Comparison of ENCODE assay signal across 11 cellular contexts in the genomic region with DNA sequence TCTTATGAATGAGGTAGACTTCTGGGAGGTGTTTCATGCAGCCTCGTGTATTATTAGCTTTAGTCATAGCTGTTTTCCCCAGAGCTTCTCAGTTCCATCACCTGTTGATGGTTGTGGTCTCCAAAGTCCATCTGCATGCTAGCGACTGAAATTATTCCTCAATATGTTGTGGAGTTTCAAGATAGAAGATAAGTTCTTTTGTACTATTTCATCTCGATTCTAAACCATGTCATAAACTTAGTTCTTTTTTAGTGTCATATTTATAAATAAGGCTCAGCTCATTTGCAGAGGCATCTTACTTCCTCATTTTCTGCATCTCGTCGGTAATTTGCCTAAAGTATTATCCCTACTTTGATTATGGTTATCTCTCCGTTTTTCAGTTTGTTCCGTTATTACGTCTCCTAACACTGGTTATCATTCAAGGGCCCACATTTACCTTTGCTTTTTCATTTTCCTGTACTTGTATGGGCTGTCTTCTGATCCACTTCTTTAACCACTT.
A peak's percentile ranks its signal among the peaks of the same experiment; 100 is the strongest.
DNase-seq lines count a peak whose midpoint lies in the region; ATAC-seq and TF ChIP-seq lines count a peak whose summit lies in the region.
"Had no signal": no experiment of that assay in that cellular context is flagged by ENCODE, and none has a peak within 500 bp of the region (broad histone marks: within the 10 kb centered on the region; RNA-seq: fewer than 3 reads in every experiment).

No MANE protein-coding gene starts in this region.

- H3K23ac ChIP-seq in mesenchymal stem cell (ENCODE audit: low read length in 2 of 2), result no peak overlapping the region

- intact Hi-C loops in activated B cell treated with CpG ODN at 0.5 μM for 24 hours (cut with micrococcal nuclease), result loop anchor here (1.0 to 2.0 kb wide), 3 partner anchors 18 to 119 kb away; a partner anchor contains a TSS
- intact Hi-C loops in natural killer cell (cut with micrococcal nuclease), result no loop called here

- CTCF ChIA-PET in activated B cell treated with CpG ODN at 0.5 μM for 24 hours (lab: Charles Lee), result interaction anchor here (1.1 kb wide), 1 partner anchor 12 kb away, joined by 4 read pairs; no protein-coding TSS in a partner anchor

- H2BK15ac ChIP-seq in mesenchymal stem cell (ENCODE audit: low read depth, poor library complexity, severe bottlenecking), result no peak overlapping the region

- no peak overlapping the region for H3K4me3 ChIP-seq in mesenchymal stem cell (ENCODE audit: insufficient read depth in 1 of 2, low read depth in 1 of 2, low read length in 2 of 2)

- H4K8ac ChIP-seq in mesenchymal stem cell (ENCODE audit: low read length), result no peak overlapping the region

- H2AFZ ChIP-seq in mesenchymal stem cell (ENCODE audit: low read depth, low read length), result no peak overlapping the region

- H3K36me3 ChIP-seq in mesenchymal stem cell (ENCODE audit: control insufficient read depth in 1 of 2, insufficient read depth in 2 of 2, low read depth in 1 of 2, low read length in 2 of 2), result peaks cover 5 to 6% of the 10 kb centered on the region in 2 experiments

- H2AK5ac ChIP-seq in mesenchymal stem cell (ENCODE audit: low read length, severe bottlenecking), result no peak overlapping the region

- DNase-seq in activated B cell treated with CpG ODN at 0.5 μM for 24 hours, result no peak
- DNase-seq in mesenchymal stem cell, result no peak
- no peak for DNase-seq in natural killer cell
- DNase-seq in DMS153 treated with DMSO at 0.1 percent for 48 hours (lab: John Stamatoyannopoulos, UW; ENCODE audit: unreplicated experiment), result no peak
- no peak for DNase-seq in activated gamma-delta T cell (lab: John Stamatoyannopoulos, UW)
- DNase-seq: cerebellar nuclear complex had no signal

- H3K79me1 ChIP-seq in mesenchymal stem cell (replicated peaks; ENCODE audit: low read length, poor library complexity, severe bottlenecking), result no peaks in the 10 kb centered on the region

- H3K4me3 Mint-ChIP-seq in activated B cell treated with CpG ODN at 0.5 μM for 24 hours (peak overlapping the region; percentile 25), natural killer cell (no peak overlapping the region)

- H3K9ac ChIP-seq in mesenchymal stem cell (ENCODE audit: low read length), result no peak overlapping the region

- ATAC-seq in GM18858 (IDR thresholded peaks at IDR 0.05; ENCODE audit: unreplicated experiment) (peak; percentile 79), GM21423 (IDR thresholded peaks at IDR 0.05; ENCODE audit: unreplicated experiment) (peak; percentile 63), HG03045 (IDR thresholded peaks at IDR 0.05; ENCODE audit: unreplicated experiment) (peak; percentile 78), activated B cell treated with CpG ODN at 0.5 μM for 24 hours (ENCODE audit: low read depth) (peak; percentile 64), natural killer cell (no peak)

- H3K9me3 ChIP-seq in mesenchymal stem cell (ENCODE audit: control insufficient read depth, low read length), result no peaks in the 10 kb centered on the region

- H3K18ac ChIP-seq in mesenchymal stem cell (ENCODE audit: low read depth in 1 of 2, low read length in 2 of 2), result no peak overlapping the region

- peak overlapping the region; percentile 38 for H3K27ac Mint-ChIP-seq in activated B cell treated with CpG ODN at 0.5 μM for 24 hours
- H3K27ac Mint-ChIP-seq in natural killer cell, result no peak overlapping the region
- H3K27ac Mint-ChIP-seq: activated T-helper 2 cell treated with anti-CD3 and anti-CD28 coated beads, Interferon-gamma antibody, Interleukin-2, Interleukin-4, amounts not matched to agents 10 μg/mL and 5 μg/mL and 100 μg/mL, durations not matched to agents 14 hours and 24 hours and 36 hours had no signal

- no peaks in the 10 kb centered on the region for H3K27me3 ChIP-seq in mesenchymal stem cell (ENCODE audit: control insufficient read depth in 1 of 2, insufficient read depth in 1 of 2, low read length in 2 of 2)

- H3K27me3 Mint-ChIP-seq in activated B cell treated with CpG ODN at 0.5 μM for 24 hours, result no peaks in the 10 kb centered on the region
- no peaks in the 10 kb centered on the region for H3K27me3 Mint-ChIP-seq in natural killer cell (ENCODE audit: low read depth in 2 of 2)

- H3K4me1 Mint-ChIP-seq in activated B cell treated with CpG ODN at 0.5 μM for 24 hours, result peaks cover 25% of the 10 kb centered on the region
- no peaks in the 10 kb centered on the region for H3K4me1 Mint-ChIP-seq in natural killer cell

- H3K4ac ChIP-seq in mesenchymal stem cell (ENCODE audit: low read depth in 1 of 2, low read length in 2 of 2), result no peak overlapping the region

- no peaks in the 10 kb centered on the region for H3K4me1 ChIP-seq in mesenchymal stem cell (ENCODE audit: control insufficient read depth, insufficient read depth, low read depth, low read length)

- H3K36me3 Mint-ChIP-seq in activated B cell treated with CpG ODN at 0.5 μM for 24 hours (ENCODE audit: low read depth), result peaks cover 42% of the 10 kb centered on the region
- H3K36me3 Mint-ChIP-seq in natural killer cell, result peaks cover 14% of the 10 kb centered on the region

- POLR2A ChIA-PET in activated B cell treated with CpG ODN at 0.5 μM for 24 hours (lab: Charles Lee), result interaction anchor here (0.8 to 1.0 kb wide), 2 partner anchors 118 to 119 kb away, joined by 4 read pairs; a partner anchor contains a TSS

- no peak overlapping the region for H3K14ac ChIP-seq in mesenchymal stem cell (ENCODE audit: low read length in 2 of 2)

- 97% methylated on average over 7 of the region's 8 CpGs for WGBS in mesenchymal stem cell

- no peak overlapping the region for H3K4me2 ChIP-seq in mesenchymal stem cell (ENCODE audit: low read length, poor library complexity, severe bottlenecking)

- H3K27ac ChIP-seq in mesenchymal stem cell (ENCODE audit: low read length, poor library complexity, severe bottlenecking), result no peak overlapping the region
- H3K27ac ChIP-seq: VCaP had no signal

- H4K91ac ChIP-seq in mesenchymal stem cell (ENCODE audit: low read length), result no peak overlapping the region

- no peak overlapping the region for H2BK5ac ChIP-seq in mesenchymal stem cell (ENCODE audit: low read depth, low read length, poor library complexity, severe bottlenecking)

- TF ChIP-seq CTCF in activated B cell treated with CpG ODN at 0.5 μM for 24 hours (IDR thresholded peaks at IDR 0.05), result no peak
- TF ChIP-seq CTCF in natural killer cell (IDR thresholded peaks at IDR 0.05), result no peak

- H2BK120ac ChIP-seq in mesenchymal stem cell (ENCODE audit: low read depth, low read length), result no peak overlapping the region

- no peak overlapping the region for H2BK12ac ChIP-seq in mesenchymal stem cell (ENCODE audit: low read length in 2 of 2)

- H3K9me3 Mint-ChIP-seq in activated B cell treated with CpG ODN at 0.5 μM for 24 hours, result no peaks in the 10 kb centered on the region
- no peaks in the 10 kb centered on the region for H3K9me3 Mint-ChIP-seq in natural killer cell
- H3K9me3 Mint-ChIP-seq: activated T-helper 2 cell treated with anti-CD3 and anti-CD28 coated beads, Interferon-gamma antibody, Interleukin-2, Interleukin-4, amounts not matched to agents 10 μg/mL and 5 μg/mL and 100 μg/mL, durations not matched to agents 14 hours and 24 hours and 36 hours had no signal

Comparison
In these comparisons a context has a peak if more than half of its experiments do, and no peak if none do; other contexts are left out.
1. ATAC-seq: peak in GM18858 (single experiment), GM21423 (single experiment), HG03045 (single experiment) and activated B cell treated with CpG ODN at 0.5 μM for 24 hours (single experiment); none in natural killer cell (0 of 3).